In the genomic region with DNA sequence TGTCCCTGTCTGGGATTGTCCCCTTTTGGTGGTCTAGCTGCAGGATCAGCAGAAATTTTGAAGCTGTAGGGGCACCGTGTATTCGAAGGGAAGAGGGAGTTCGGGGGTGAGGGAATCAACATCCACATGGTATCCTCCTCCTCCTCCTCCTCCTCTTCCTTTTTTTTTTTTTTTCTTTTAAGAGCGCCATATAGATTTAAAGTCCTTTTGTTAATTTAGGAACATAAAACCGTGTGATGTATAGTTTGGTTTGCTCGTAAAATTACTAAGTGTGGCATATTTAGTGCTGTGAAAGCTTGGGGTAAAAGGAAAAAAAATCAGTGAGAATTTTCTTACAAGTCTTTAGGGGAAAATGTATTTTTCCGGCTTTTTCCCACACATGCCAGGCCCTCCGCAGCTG, we compare ENCODE assay signal across 13 cellular contexts. TPM values are rescaled to one million over a fixed set of nuclear protein-coding genes. Genes with fewer than 3 reads are reported as not detected.
A peak's percentile ranks its signal among the peaks of the same experiment; 100 is the strongest.
DNase-seq lines count a peak whose midpoint lies in the region; ATAC-seq and TF ChIP-seq lines count a peak whose summit lies in the region.
"Had no signal": no experiment of that assay in that cellular context is flagged by ENCODE, and none has a peak within 500 bp of the region (broad histone marks: within the 10 kb centered on the region; RNA-seq: fewer than 3 reads in every experiment).

No MANE protein-coding gene starts in this region.

- H3K4me1 Mint-ChIP-seq in IgD-negative memory B cell: peaks cover 29 to 44% (median 33%) of the 10 kb centered on the region in 3 donors
- H3K4me1 Mint-ChIP-seq in H9: peaks cover 58 to 61% of the 10 kb centered on the region in 2 experiments

- no peak overlapping the region for H4K8ac ChIP-seq in H9 (replicated peaks; ENCODE audit: insufficient read length, low read depth, low read length)

- H3K9ac ChIP-seq in mucosa of rectum (ENCODE audit: low read depth in 1 of 2, low read length in 2 of 2): peak overlapping the region in 1 of 2 donors; percentile 13
- H3K9ac ChIP-seq in H9 (ENCODE audit: extremely low read depth, insufficient read length, low read length): no peak overlapping the region

- H3K4me3 ChIP-seq in coronary artery: peak overlapping the region; percentile 15
- H3K4me3 ChIP-seq in mucosa of rectum (ENCODE audit: low read length in 2 of 2): peak overlapping the region in 1 of 2 donors; percentile 13
- H3K4me3 ChIP-seq in suprapubic skin: no peak overlapping the region

- H3K4me2 ChIP-seq in H9 (ENCODE audit: insufficient read depth, insufficient read length, low read length): no peak overlapping the region

- no peak for TF ChIP-seq POLR2A in suprapubic skin (IDR thresholded peaks at IDR 0.05)

- no peak overlapping the region for H2BK20ac ChIP-seq in H9 (ENCODE audit: low read depth, low read length, poor library complexity, severe bottlenecking)

- no peak overlapping the region for H2AFZ ChIP-seq in H9 (ENCODE audit: low read length)

- 79% methylated on average over 8 of the region's 8 CpGs for WGBS in suprapubic skin
- no CpG with 5 or more reads among the region's 8 CpGs for WGBS in H9 (ENCODE audit: extremely low coverage, insufficient read length, low lambda C conversion rate)

- no peaks in the 10 kb centered on the region for H3K79me1 ChIP-seq in H9 (ENCODE audit: insufficient read depth, low read depth, low read length, poor library complexity, severe bottlenecking)

- peak overlapping the region in 1 of 4 donors; percentile 38 for H3K4me3 Mint-ChIP-seq in IgD-negative memory B cell
- no peak overlapping the region for H3K4me3 Mint-ChIP-seq in H9

- H3K36me3 ChIP-seq in mucosa of rectum (ENCODE audit: control insufficient read depth in 2 of 2, insufficient read depth in 2 of 2, low read length in 2 of 2): no peaks in the 10 kb centered on the region
- no peaks in the 10 kb centered on the region for H3K36me3 ChIP-seq in suprapubic skin

- H3K4me1 ChIP-seq in mucosa of rectum (ENCODE audit: control insufficient read depth in 2 of 2, insufficient read depth in 2 of 2, low read length in 2 of 2) (peaks cover 70 to 75% of the 10 kb centered on the region in 2 donors), suprapubic skin (peaks cover 71% of the 10 kb centered on the region), H9 (ENCODE audit: insufficient read depth, low read length) (peaks cover 14% of the 10 kb centered on the region; the same call in 1 of the 2 replicates)

- no peak overlapping the region for H2BK15ac ChIP-seq in H9 (ENCODE audit: low read depth, low read length)

- H2BK120ac ChIP-seq in H9 (ENCODE audit: low read depth, low read length, poor library complexity, severe bottlenecking): no peak overlapping the region

- H4K5ac ChIP-seq in H9 (ENCODE audit: insufficient read length, low read depth, low read length): no peak overlapping the region

- H3K27me3 Mint-ChIP-seq in IgD-negative memory B cell: no peaks in the 10 kb centered on the region
- H3K27me3 Mint-ChIP-seq in H9 (ENCODE audit: low read depth): peaks cover 6% of the 10 kb centered on the region; the same call in 1 of the 2 replicates

- H3K79me2 ChIP-seq in H9 (ENCODE audit: insufficient read depth, low read length): peaks cover 13% of the 10 kb centered on the region; the same call in 1 of the 2 replicates

- H2BK12ac ChIP-seq in H9 (ENCODE audit: insufficient read length, low read depth, low read length): no peak overlapping the region

- no peak overlapping the region for H4K91ac ChIP-seq in H9 (ENCODE audit: insufficient read length, low read depth, low read length)

- H3T11ph ChIP-seq in H9 (ENCODE audit: low read length): no peak overlapping the region

- H3K27ac ChIP-seq in coronary artery (peak overlapping the region in 1 of 2 donors; percentile 78), mucosa of rectum (ENCODE audit: low read depth in 2 of 2, low read length in 2 of 2) (peak overlapping the region; percentile 63 to 76), suprapubic skin (peak overlapping the region; percentile 30), H9 (ENCODE audit: insufficient read length, low read depth, low read length) (no peak overlapping the region)

- H2BK5ac ChIP-seq in H9 (ENCODE audit: insufficient read length, low read length): no peak overlapping the region

- H3K9me3 ChIP-seq in mucosa of rectum (ENCODE audit: control insufficient read depth in 2 of 2, low read length in 2 of 2) (no peaks in the 10 kb centered on the region), suprapubic skin (no peaks in the 10 kb centered on the region), H9 (ENCODE audit: control insufficient read depth, low read depth, low read length) (no peaks in the 10 kb centered on the region)

- TF ChIP-seq CTCF in coronary artery (IDR thresholded peaks at IDR 0.05): no peak
- TF ChIP-seq CTCF in suprapubic skin (IDR thresholded peaks at IDR 0.05): no peak
- no peak for TF ChIP-seq CTCF in H9 (conservative IDR thresholded peaks at IDR 0.05)

- H3K9me3 Mint-ChIP-seq in IgD-negative memory B cell (no peaks in the 10 kb centered on the region), H9 (no peaks in the 10 kb centered on the region; a peak in 1 of 5 replicates)
- H3K9me3 Mint-ChIP-seq: activated T-helper 2 cell treated with anti-CD3 and anti-CD28 coated beads, Interferon-gamma antibody, Interleukin-2, Interleukin-4, amounts not matched to agents 10 μg/mL and 5 μg/mL and 100 μg/mL, durations not matched to agents 14 hours and 24 hours and 36 hours had no signal

- no peaks in the 10 kb centered on the region for H3K36me3 Mint-ChIP-seq in IgD-negative memory B cell
- H3K36me3 Mint-ChIP-seq in H9 (ENCODE audit: insufficient read depth in 1 of 3, low read depth in 3 of 3): peaks cover 2 to 5% (median 5%) of the 10 kb centered on the region in 3 experiments; a peak in 4 of 7 replicates

- H2AK5ac ChIP-seq in H9 (ENCODE audit: insufficient read length, low read length): no peak overlapping the region

- no peak overlapping the region for H3K18ac ChIP-seq in H9 (ENCODE audit: insufficient read length, low read depth, low read length)

- no peak for TF ChIP-seq EP300 in suprapubic skin (IDR thresholded peaks at IDR 0.05)

- no peak overlapping the region for H3K23ac ChIP-seq in H9 (ENCODE audit: insufficient read length, low read depth, low read length)

- ATAC-seq in GM21515 (IDR thresholded peaks at IDR 0.05; ENCODE audit: unreplicated experiment): no peak

- peak overlapping the region; percentile 19 to 69 (median 65) for H3K27ac Mint-ChIP-seq in IgD-negative memory B cell
- H3K27ac Mint-ChIP-seq in H9: no peak overlapping the region
- H3K27ac Mint-ChIP-seq: activated T-helper 2 cell treated with anti-CD3 and anti-CD28 coated beads, Interferon-gamma antibody, Interleukin-2, Interleukin-4, amounts not matched to agents 10 μg/mL and 5 μg/mL and 100 μg/mL, durations not matched to agents 14 hours and 24 hours and 36 hours had no signal

- no peak overlapping the region for H3K4ac ChIP-seq in H9 (ENCODE audit: low read depth, low read length)

- no peaks in the 10 kb centered on the region for H3K23me2 ChIP-seq in H9 (ENCODE audit: insufficient read length, low read depth, low read length, poor library complexity, severe bottlenecking)

- no peak overlapping the region for H3K14ac ChIP-seq in H9 (ENCODE audit: insufficient read depth, low read length)

- no peak overlapping the region for H3K56ac ChIP-seq in H9 (ENCODE audit: insufficient read length, low read depth, low read length)

- no peaks in the 10 kb centered on the region for H4K20me1 ChIP-seq in H9 (ENCODE audit: control insufficient read depth, insufficient read depth, insufficient read length)

- H3K27me3 ChIP-seq in mucosa of rectum (ENCODE audit: control insufficient read depth in 2 of 2, insufficient read depth in 2 of 2, low read length in 2 of 2) (no peaks in the 10 kb centered on the region), suprapubic skin (no peaks in the 10 kb centered on the region), H9 (ENCODE audit: insufficient read depth, low read length) (no peaks in the 10 kb centered on the region)

- DNase-seq in coronary artery (ENCODE audit: low spot score): no peak
- DNase-seq in suprapubic skin (ENCODE audit: low spot score in 2 of 2): no peak
- DNase-seq in NCI-H2171 (lab: John Stamatoyannopoulos, UW): no peak
- DNase-seq in HUDEP-2 (lab: John Stamatoyannopoulos, UW; ENCODE audit: unreplicated experiment in 76 of 76): no peak
- DNase-seq in H9: no peak
- DNase-seq: activated CD4-positive, alpha-beta T cell treated with anti-CD3 and anti-CD28 coated beads for 48 hours; islet precursor cell; NK-92 treated with Interleukin-12 subunit alpha and Interleukin-12 subunit beta, amount 100 ng/mL, for 24 hours; posterior cingulate gyrus had no signal

RNA-seq across cellular contexts. Expression of gene GSE1, which starts 50.1 kb away (rescaled TPM):
- 7.3 TPM for polyA plus RNA-seq in IgD-negative memory B cell
- total RNA-seq in suprapubic skin (100 to 1,000 TPM in 2 of 4 donors, 10 to 100 TPM in 2; 46.7 to 144 (median 96.9) TPM), H9 (2021) (123 and 125 TPM in 2 replicates)

Comparison
In these comparisons a context has a peak if more than half of its experiments do, and no peak if none do; other contexts are left out.
1. H3K27ac Mint-ChIP-seq: peak in IgD-negative memory B cell (3 of 3); none in H9 (0 of 3).